In genomic region chr6:3751730-3752537, GRCh38 we compare ENCODE assay signal across 8 cellular contexts. TPM values are rescaled to one million over a fixed set of nuclear protein-coding genes. Genes with fewer than 3 reads are reported as not detected.
DNase-seq lines count a peak whose midpoint lies in the region; ATAC-seq and TF ChIP-seq lines count a peak whose summit lies in the region.

No MANE protein-coding gene starts in this region.

- no peak overlapping the region for H3K27ac Mint-ChIP-seq in CD8-positive, alpha-beta memory T cell

- peaks cover 5% of the 10 kb centered on the region for H3K4me1 ChIP-seq in CD8-positive, alpha-beta memory T cell (ENCODE audit: insufficient read depth, low read length)
- peaks cover 2 to 60% (median 35%) of the 10 kb centered on the region in 9 donors for H3K4me1 ChIP-seq in heart right ventricle

- POLR2A ChIA-PET in CD8-positive, alpha-beta memory T cell (lab: Charles Lee), result no interaction called here

- no peaks in the 10 kb centered on the region for H3K36me3 ChIP-seq in CD8-positive, alpha-beta memory T cell (ENCODE audit: insufficient read depth, low read length)
- H3K36me3 ChIP-seq in heart right ventricle, result no peaks in the 10 kb centered on the region

- intact Hi-C loops in heart right ventricle (cut with DNase I) (loop anchor here in 6 of 10 donors (2.0 to 10.0 kb wide), 5 partner anchors 45 to 95 kb away; partner anchors contain the start of gene FAM50B (in 1 of the 6)), posterior cingulate gyrus (cut with DNase I) (no loop called here)

- H3K27me3 Mint-ChIP-seq in CD8-positive, alpha-beta memory T cell, result peaks cover 27 to 52% of the 10 kb centered on the region in 2 donors

- peaks cover 0 to 14% (median 5%) of the 10 kb centered on the region in 3 donors for H3K4me1 Mint-ChIP-seq in CD8-positive, alpha-beta memory T cell

- no peak overlapping the region for H3K27ac ChIP-seq in CD8-positive, alpha-beta memory T cell (ENCODE audit: low read depth, low read length)
- peak overlapping the region; percentile 96 to 99 (median 98) for H3K27ac ChIP-seq in heart right ventricle

- peak; percentile 71 for ATAC-seq in GM19452 (IDR thresholded peaks at IDR 0.05; ENCODE audit: unreplicated experiment)
- peak; percentile 65 for ATAC-seq in HG03571 (IDR thresholded peaks at IDR 0.05; ENCODE audit: unreplicated experiment)
- peak; percentile 66 to 80 (median 72) for ATAC-seq in heart right ventricle

- CTCF ChIA-PET in CD8-positive, alpha-beta memory T cell (lab: Charles Lee), result interaction anchor here (1.0 kb wide), 1 partner anchor 226 kb away, joined by 4 read pairs; no protein-coding TSS in a partner anchor

- no peaks in the 10 kb centered on the region for H3K36me3 Mint-ChIP-seq in CD8-positive, alpha-beta memory T cell

- DNase-seq in CD8-positive, alpha-beta memory T cell, result peak; percentile 38 to 70 (median 52)
- DNase-seq in T follicular helper cell (ENCODE audit: low read depth) (peak; percentile 32), amniotic epithelial cell (ENCODE audit: low read depth) (peak; percentile 91), heart right ventricle (peak; percentile 88 to 90), posterior cingulate gyrus (peak; percentile 56 to 95 (median 67)), ureter (ENCODE audit: low spot score) (peak; percentile 90)

- no peak overlapping the region for H3K4me3 ChIP-seq in CD8-positive, alpha-beta memory T cell (ENCODE audit: low read length)
- H3K4me3 ChIP-seq in heart right ventricle, result peak overlapping the region; percentile 66 to 97 (median 86)

- no peaks in the 10 kb centered on the region for H3K9me3 Mint-ChIP-seq in CD8-positive, alpha-beta memory T cell

- H3K4me3 Mint-ChIP-seq in CD8-positive, alpha-beta memory T cell, result peak overlapping the region; percentile 56 to 81 (median 65)

- no peaks in the 10 kb centered on the region for H3K9me3 ChIP-seq in CD8-positive, alpha-beta memory T cell (ENCODE audit: low read length)
- no peaks in the 10 kb centered on the region for H3K9me3 ChIP-seq in heart right ventricle

- TF ChIP-seq CTCF in heart right ventricle (IDR thresholded peaks at IDR 0.05), result peak; percentile 9 to 55 (median 40)

- 1% methylated on average over 64 to 105 of the region's 105 CpGs for whole genome bisulfite sequencing in heart right ventricle, 2 donors

- peaks cover 24% of the 10 kb centered on the region for H3K27me3 ChIP-seq in CD8-positive, alpha-beta memory T cell (ENCODE audit: insufficient read depth, low read length, poor library complexity, severe bottlenecking)
- peaks cover 0 to 46% (median 0%) of the 10 kb centered on the region in 7 donors for H3K27me3 ChIP-seq in heart right ventricle

RNA-seq across cellular contexts. Expression of gene PXDC1, which starts 0.4 kb away (rescaled TPM):
- total RNA-seq in CD8-positive, alpha-beta memory T cell, result under 1 TPM; 0.15 to 0.24 TPM
- polyA plus RNA-seq in CD8-positive, alpha-beta memory T cell, result not detected
- 10 to 100 TPM; 11.3 to 39.5 (median 21.7) TPM for total RNA-seq in heart right ventricle
- polyA plus RNA-seq in heart right ventricle, result 10 to 100 TPM; 17.5 to 69.9 TPM
- 22.9 TPM for total RNA-seq in ureter

Comparison
In these comparisons a context has a peak if more than half of its experiments do, and no peak if none do; other contexts are left out.
1. DNase-seq: peak in every context shown above with its lines; median percentile 91 in amniotic epithelial cell; 90 in ureter; 89 in heart right ventricle; 67 in posterior cingulate gyrus; 52 in CD8-positive, alpha-beta memory T cell; 32 in T follicular helper cell.
2. RNA of gene PXDC1, which starts 0.4 kb away (total RNA-seq): 22.9 TPM in ureter (single experiment) and 11.3 to 39.5 TPM in heart right ventricle; 0.15 to 0.24 TPM in CD8-positive, alpha-beta memory T cell; every median in the first group is over 4 times any median in the second.
3. Peak in every context shown above with its lines, with median percentiles within 50 percentile points of each other: ATAC-seq.